ENCODE assay signal across 28 cellular contexts in the genomic region with DNA sequence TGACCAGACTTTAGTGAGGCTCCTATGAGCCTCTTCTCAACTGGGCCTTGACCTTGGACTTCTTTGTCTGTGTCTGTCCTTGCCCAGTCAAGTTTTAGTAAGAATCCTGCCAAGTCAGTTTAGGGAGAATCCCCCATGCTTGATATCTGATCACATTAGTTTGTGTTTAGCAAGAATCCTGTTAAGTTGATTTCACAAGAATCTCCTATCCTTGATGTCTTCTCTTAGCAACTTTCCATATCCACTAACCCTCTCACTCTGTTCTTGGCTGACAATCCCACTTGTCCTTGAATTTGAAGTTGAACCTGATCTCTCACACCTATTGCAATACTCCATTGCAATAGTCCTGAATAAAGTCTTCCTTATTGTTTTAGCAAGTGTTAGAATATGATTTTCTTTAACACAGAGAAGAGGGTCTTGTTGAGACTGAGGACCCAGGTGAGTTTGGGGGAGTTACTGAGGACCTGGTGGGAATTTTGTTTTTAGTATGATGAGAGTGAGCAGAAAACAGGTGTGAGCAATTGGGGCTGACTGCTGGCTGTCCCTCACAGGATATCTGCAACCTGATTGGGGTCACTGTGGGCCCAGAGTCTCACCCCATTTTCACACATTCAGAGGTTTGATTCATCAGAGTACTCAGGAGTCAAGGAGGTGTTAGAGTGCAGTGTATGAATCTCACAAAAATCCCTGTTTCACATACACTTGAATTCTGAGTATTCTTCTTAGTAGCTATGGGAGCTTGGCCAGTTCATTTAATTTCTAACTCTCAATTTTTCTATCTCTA. TPM values are rescaled to one million over a fixed set of nuclear protein-coding genes. Genes with fewer than 3 reads are reported as not detected.
"Had no signal": no experiment of that assay in that cellular context is flagged by ENCODE, and none has a peak within 500 bp of the region (broad histone marks: within the 10 kb centered on the region; RNA-seq: fewer than 3 reads in every experiment).

No MANE protein-coding gene starts in this region.

- H3K27me3 ChIP-seq: adrenal gland, ascending aorta, esophagus squamous epithelium, heart right ventricle, right lobe of liver, vagina had no signal

- H3K27ac ChIP-seq: heart right ventricle, left lung, right lobe of liver had no signal

- H3K4me1 Mint-ChIP-seq: activated CD4-positive, alpha-beta T cell treated with anti-CD3 and anti-CD28 coated beads for 36 hours; nephron; stimulated activated naive CD8-positive, alpha-beta T cell treated with anti-CD3 and anti-CD28 coated beads, Interleukin-15, amount 100 ng/mL, for 72 hours had no signal

- H3K27ac Mint-ChIP-seq: activated CD4-positive, alpha-beta T cell treated with anti-CD3 and anti-CD28 coated beads for 36 hours; activated naive CD8-positive, alpha-beta T cell; nephron; stimulated activated memory B cell treated with anti-CD40 and anti-IgM and Interleukin-4, amounts not matched to agents 10 μg/mL and 1 μg/mL and 100 μg/mL, for 72 hours; T-helper 2 cell treated with Interferon-gamma antibody and Interleukin-4, amounts not matched to agents 5 μg/mL and 100 μg/mL, for 36 hours; type B pancreatic cell had no signal

- ATAC-seq: activated CD4-positive, alpha-beta T cell treated with anti-CD3 and anti-CD28 coated beads for 36 hours; heart right ventricle; left lung; mucosa of descending colon; right lobe of liver; stimulated activated memory B cell treated with anti-CD40 and anti-IgM and Interleukin-4, amounts not matched to agents 10 μg/mL and 1 μg/mL and 100 μg/mL, for 72 hours; stimulated activated naive CD8-positive, alpha-beta T cell treated with anti-CD3 and anti-CD28 coated beads, Interleukin-15, amount 100 ng/mL, for 72 hours had no signal

- H3K9me3 Mint-ChIP-seq: nephron; stimulated activated naive CD8-positive, alpha-beta T cell treated with anti-CD3 and anti-CD28 coated beads, Interleukin-15, amount 100 ng/mL, for 72 hours; T-helper 2 cell treated with Interferon-gamma antibody and Interleukin-4, amounts not matched to agents 5 μg/mL and 100 μg/mL, for 36 hours; type B pancreatic cell had no signal

- H3K4me3 ChIP-seq: adrenal gland, ascending aorta, esophagus squamous epithelium, heart right ventricle, left lung, lung, mucosa of descending colon, right lobe of liver, vagina had no signal

- H3K9me3 ChIP-seq: adrenal gland, ascending aorta, esophagus squamous epithelium, left lung, mucosa of descending colon, right lobe of liver, vagina had no signal

- H3K4me1 ChIP-seq: right lobe of liver had no signal

- H3K4me3 Mint-ChIP-seq: activated CD4-positive, alpha-beta T cell treated with anti-CD3 and anti-CD28 coated beads for 36 hours; activated naive CD8-positive, alpha-beta T cell; brain; nephron; stimulated activated memory B cell treated with anti-CD40 and anti-IgM and Interleukin-4, amounts not matched to agents 10 μg/mL and 1 μg/mL and 100 μg/mL, for 72 hours; stimulated activated naive CD8-positive, alpha-beta T cell treated with anti-CD3 and anti-CD28 coated beads, Interleukin-15, amount 100 ng/mL, for 72 hours; T-helper 2 cell treated with Interferon-gamma antibody and Interleukin-4, amounts not matched to agents 5 μg/mL and 100 μg/mL, for 36 hours; type B pancreatic cell had no signal

- DNase-seq: activated CD4-positive, alpha-beta T cell treated with anti-CD3 and anti-CD28 coated beads for 36 hours; activated CD4-positive, alpha-beta T cell treated with anti-CD3 and anti-CD28 coated beads, Interleukin-2, amount 50 U/mL, for 4 hours; activated CD4-positive, CD25-positive, alpha-beta regulatory T cell; activated effector memory CD4-positive, alpha-beta T cell treated with Interleukin-2 at 50 U/mL for 16 hours; activated naive CD4-positive, alpha-beta T cell treated with Interleukin-2 at 50 U/mL for 16 hours; adrenal gland; dermis blood vessel endothelial cell; effector CD4-positive, alpha-beta T cell; esophagus squamous epithelium; foreskin melanocyte; heart right ventricle; left lung; mucosa of descending colon; right lobe of liver; small intestine; stimulated activated CD4-positive, alpha-beta T cell treated with anti-CD3 and anti-CD28 coated beads, Interleukin-4, amount 100 ng/mL, for 24 hours; stimulated activated naive CD8-positive, alpha-beta T cell treated with anti-CD3 and anti-CD28 coated beads, Interleukin-15, amount 100 ng/mL, for 72 hours; substantia nigra; T-helper 1 cell had no signal

- H3K36me3 Mint-ChIP-seq: activated naive CD8-positive, alpha-beta T cell; brain; stimulated activated memory B cell treated with anti-CD40 and anti-IgM and Interleukin-4, amounts not matched to agents 10 μg/mL and 1 μg/mL and 100 μg/mL, for 72 hours; type B pancreatic cell had no signal

- H3K36me3 ChIP-seq: adrenal gland, ascending aorta, esophagus squamous epithelium, heart right ventricle, left lung, right lobe of liver, vagina had no signal

RNA-seq across cellular contexts. Expression of gene TNFAIP8L3, which starts 39.9 kb away (rescaled TPM):
- total RNA-seq: activated CD4-positive, alpha-beta T cell treated with anti-CD3 and anti-CD28 coated beads for 36 hours had no signal
